Comparison of ENCODE assay signal across 8 cellular contexts in the genomic region with DNA sequence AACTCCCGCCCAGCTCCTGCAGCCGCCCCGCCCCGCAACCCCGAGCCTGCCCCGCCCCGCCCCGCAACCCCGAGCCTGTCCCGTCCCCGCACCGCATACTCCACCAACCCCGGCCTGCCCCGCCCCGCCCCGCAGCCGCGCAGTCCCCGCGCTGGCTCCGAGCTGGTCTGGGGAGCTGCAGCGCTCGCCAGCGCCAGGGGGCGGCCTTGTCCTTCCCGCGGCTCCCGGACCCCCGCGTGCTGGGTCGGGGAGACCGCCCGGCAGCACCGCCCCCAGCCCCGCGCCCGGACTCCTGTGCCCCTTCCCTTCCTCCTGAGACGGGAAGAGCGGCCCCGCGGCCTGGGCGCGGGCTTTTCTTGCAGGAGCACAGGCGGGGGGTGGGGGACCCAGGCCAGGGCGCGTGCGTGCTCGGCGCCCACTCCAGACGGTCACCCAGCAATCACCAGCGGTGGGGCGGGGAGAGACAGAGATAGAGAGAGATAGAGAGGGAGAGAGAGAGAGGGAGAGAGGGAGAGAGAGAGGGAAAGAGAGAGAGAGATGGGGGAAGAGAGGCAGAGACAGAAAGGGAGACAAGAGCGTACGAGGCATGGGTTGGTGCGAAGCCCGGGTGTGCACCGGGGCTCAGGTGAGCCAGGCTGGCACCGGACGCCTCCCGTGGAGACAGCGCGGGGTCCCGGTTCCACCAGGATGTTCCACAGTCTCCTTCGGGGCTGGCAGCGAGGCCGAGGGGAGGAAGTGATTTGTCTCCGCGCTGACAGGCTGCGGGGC. TPM values are rescaled to one million over a fixed set of nuclear protein-coding genes. Genes with fewer than 3 reads are reported as not detected.
DNase-seq lines count a peak whose midpoint lies in the region; ATAC-seq, FAIRE-seq and TF ChIP-seq lines count a peak whose summit lies in the region.

No MANE protein-coding gene starts in this region.

- 5% methylated on average over 29 of the region's 69 CpGs for WGBS in right lobe of liver (ENCODE audit: insufficient coverage, low coverage, low lambda C conversion rate, missing lambda C conversion rate)
- WGBS in upper lobe of left lung, 2 donors = 3 to 6% methylated on average over 22 to 38 of the region's 69 CpGs

- ATAC-seq in right lobe of liver = peak; percentile 10 to 38 (median 28)
- ATAC-seq in upper lobe of left lung (ENCODE audit: low FRiP score in 2 of 2) = peak in 1 of 2 donors; percentile 39
- ATAC-seq in HG03039 (IDR thresholded peaks at IDR 0.05; ENCODE audit: unreplicated experiment) = no peak
- ATAC-seq in HG02885 (IDR thresholded peaks at IDR 0.05; ENCODE audit: poor library complexity, unreplicated experiment) = no peak

- POLR2A ChIA-PET in GM10248 (lab: Yijun Ruan, JAX) = interaction anchor here (0.6 kb wide), 1 partner anchor 226 kb away, joined by 3 read pairs; a partner anchor contains a TSS

- H3K4me3 ChIP-seq in bronchial epithelial cell (ENCODE audit: low read depth, low read length) (no peak overlapping the region), right lobe of liver (peak overlapping the region in 1 of 3 donors; percentile 26), upper lobe of left lung (peak overlapping the region in 3 of 4 donors; percentile 31 to 47 (median 44))

- H3K36me3 ChIP-seq in bronchial epithelial cell (ENCODE audit: control insufficient read depth, insufficient read depth, low read length) (no peaks in the 10 kb centered on the region), right lobe of liver (no peaks in the 10 kb centered on the region), upper lobe of left lung (no peaks in the 10 kb centered on the region)

- intact Hi-C loops in right lobe of liver (cut with DNase I) = no loop called here

- TF ChIP-seq CTCF in GM10248 (IDR thresholded peaks at IDR 0.05; ENCODE audit: control extremely low read depth, extremely low read depth, low read depth, missing control alignments) = peak; percentile 27
- peak; percentile 53 for TF ChIP-seq CTCF in bronchial epithelial cell (IDR thresholded peaks at IDR 0.05; ENCODE audit: insufficient read depth, low read length, severe bottlenecking)
- TF ChIP-seq CTCF in right lobe of liver (IDR thresholded peaks at IDR 0.05) = peak; percentile 10 to 36 (median 24)
- TF ChIP-seq CTCF in upper lobe of left lung (IDR thresholded peaks at IDR 0.05) = peak; percentile 12 to 53 (median 32)

- CTCF ChIA-PET in GM10248 (lab: Yijun Ruan, JAX) = interaction anchor here (1.3 to 1.5 kb wide), 2 partner anchors 9 to 11 kb away, joined by 4 to 7 read pairs; no protein-coding TSS in a partner anchor

- peaks cover 31% of the 10 kb centered on the region for H3K27me3 ChIP-seq in bronchial epithelial cell (ENCODE audit: control insufficient read depth, insufficient read depth, low read length)
- no peaks in the 10 kb centered on the region for H3K27me3 ChIP-seq in right lobe of liver
- peaks cover 0 to 24% (median 10%) of the 10 kb centered on the region in 4 donors for H3K27me3 ChIP-seq in upper lobe of left lung

- H3K27ac ChIP-seq in right lobe of liver = no peak overlapping the region
- H3K27ac ChIP-seq in upper lobe of left lung = no peak overlapping the region

- H3K9me3 ChIP-seq in right lobe of liver = no peaks in the 10 kb centered on the region
- no peaks in the 10 kb centered on the region for H3K9me3 ChIP-seq in upper lobe of left lung

- DNase-seq in GM10248 (ENCODE audit: extremely low spot score) (no peak), NCI-H146 treated with DMSO at 0.1 percent for 48 hours (lab: John Stamatoyannopoulos, UW; ENCODE audit: unreplicated experiment) (peak; percentile 9), bronchial epithelial cell (ENCODE audit: low read depth) (no peak), right lobe of liver (no peak), upper lobe of left lung (peak in 1 of 2 donors; percentile 88), SKM-1 (lab: John Stamatoyannopoulos, UW; ENCODE audit: unreplicated experiment) (no peak)

- no peak for FAIRE-seq in bronchial epithelial cell (lab: Jason Lieb, UNC)

- TF ChIP-seq POLR2A in right lobe of liver (IDR thresholded peaks at IDR 0.05) (no peak), upper lobe of left lung (IDR thresholded peaks at IDR 0.05) (no peak)

- H3K4me1 ChIP-seq in right lobe of liver (no peaks in the 10 kb centered on the region), upper lobe of left lung (peaks cover 13 to 33% (median 25%) of the 10 kb centered on the region in 4 donors)

- TF ChIP-seq EP300 in upper lobe of left lung (IDR thresholded peaks at IDR 0.05) = no peak

RNA-seq across cellular contexts. Expression of a gene that starts 14.7 kb away (rescaled TPM):
- total RNA-seq in bronchial epithelial cell (67.9 and 78.2 TPM in 2 replicates), right lobe of liver (10 to 100 TPM; 12.4 to 29.7 (median 15.4) TPM), upper lobe of left lung (10 to 100 TPM; 37.6 to 49.6 (median 38.4) TPM)

RNA-seq across cellular contexts. Expression of a gene that starts 38.3 kb away (rescaled TPM):
- total RNA-seq in bronchial epithelial cell (7.6 and 14.0 TPM in 2 replicates), right lobe of liver (10 to 100 TPM; 10.9 to 25.8 (median 13.8) TPM), upper lobe of left lung (10 to 100 TPM; 16.8 to 38.4 (median 31.3) TPM)

Comparison
In these comparisons a context has a peak if more than half of its experiments do, and no peak if none do; other contexts are left out.
1. ATAC-seq: peak in right lobe of liver (4 of 4); none in HG03039 (single experiment) and HG02885 (single experiment).
2. Peak in every context shown above with its lines, with median percentiles within 50 percentile points of each other: CTCF ChIP-seq.